Comparison of ENCODE assay signal across 1 cellular context in the genomic region with DNA sequence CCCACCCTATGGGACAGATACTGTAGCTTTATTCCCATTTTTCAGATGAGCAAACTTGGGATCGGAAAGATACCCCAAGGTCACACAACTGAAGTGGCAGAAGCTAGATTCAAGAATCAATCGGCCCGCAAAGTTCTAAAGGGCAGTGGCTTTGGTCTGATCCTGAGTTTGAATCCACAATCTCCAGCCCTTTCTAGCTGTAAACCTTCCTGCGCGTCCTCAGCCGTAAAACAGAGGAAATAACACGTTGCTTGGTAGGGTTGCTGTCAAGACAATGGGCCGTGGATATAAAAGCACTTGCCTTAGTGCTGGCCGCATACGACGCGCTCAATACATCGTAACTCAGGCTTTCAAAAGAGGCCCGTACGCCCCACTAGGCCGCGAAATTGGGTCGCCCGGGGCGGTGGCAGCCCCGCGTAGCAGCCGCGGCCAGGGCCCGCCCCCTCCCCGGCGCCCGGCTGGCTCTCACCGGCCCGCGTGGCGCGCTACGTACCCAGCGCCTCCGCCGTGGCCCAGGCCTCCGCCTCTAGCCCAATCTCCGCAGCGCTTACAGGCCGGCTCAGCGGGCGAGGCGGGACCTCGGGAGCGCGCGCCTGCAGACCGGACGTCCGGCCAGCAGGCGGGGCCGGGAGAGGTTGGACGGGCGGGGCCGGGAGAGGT.
TF ChIP-seq lines count a peak whose summit lies in the region.

A gene with protein sequence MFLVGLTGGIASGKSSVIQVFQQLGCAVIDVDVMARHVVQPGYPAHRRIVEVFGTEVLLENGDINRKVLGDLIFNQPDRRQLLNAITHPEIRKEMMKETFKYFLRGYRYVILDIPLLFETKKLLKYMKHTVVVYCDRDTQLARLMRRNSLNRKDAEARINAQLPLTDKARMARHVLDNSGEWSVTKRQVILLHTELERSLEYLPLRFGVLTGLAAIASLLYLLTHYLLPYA (minus strand): TSS at position 573 of the 660 bp plus-strand sequence. CDS start 16,747 bp downstream, outside the sequence.

TF ChIP-seq in HepG2, 621 proteins besides CTCF, POLR2A, EP300 and RAD21 (continued from another document and continues in another):
- TF ChIP-seq, protein P1, sequence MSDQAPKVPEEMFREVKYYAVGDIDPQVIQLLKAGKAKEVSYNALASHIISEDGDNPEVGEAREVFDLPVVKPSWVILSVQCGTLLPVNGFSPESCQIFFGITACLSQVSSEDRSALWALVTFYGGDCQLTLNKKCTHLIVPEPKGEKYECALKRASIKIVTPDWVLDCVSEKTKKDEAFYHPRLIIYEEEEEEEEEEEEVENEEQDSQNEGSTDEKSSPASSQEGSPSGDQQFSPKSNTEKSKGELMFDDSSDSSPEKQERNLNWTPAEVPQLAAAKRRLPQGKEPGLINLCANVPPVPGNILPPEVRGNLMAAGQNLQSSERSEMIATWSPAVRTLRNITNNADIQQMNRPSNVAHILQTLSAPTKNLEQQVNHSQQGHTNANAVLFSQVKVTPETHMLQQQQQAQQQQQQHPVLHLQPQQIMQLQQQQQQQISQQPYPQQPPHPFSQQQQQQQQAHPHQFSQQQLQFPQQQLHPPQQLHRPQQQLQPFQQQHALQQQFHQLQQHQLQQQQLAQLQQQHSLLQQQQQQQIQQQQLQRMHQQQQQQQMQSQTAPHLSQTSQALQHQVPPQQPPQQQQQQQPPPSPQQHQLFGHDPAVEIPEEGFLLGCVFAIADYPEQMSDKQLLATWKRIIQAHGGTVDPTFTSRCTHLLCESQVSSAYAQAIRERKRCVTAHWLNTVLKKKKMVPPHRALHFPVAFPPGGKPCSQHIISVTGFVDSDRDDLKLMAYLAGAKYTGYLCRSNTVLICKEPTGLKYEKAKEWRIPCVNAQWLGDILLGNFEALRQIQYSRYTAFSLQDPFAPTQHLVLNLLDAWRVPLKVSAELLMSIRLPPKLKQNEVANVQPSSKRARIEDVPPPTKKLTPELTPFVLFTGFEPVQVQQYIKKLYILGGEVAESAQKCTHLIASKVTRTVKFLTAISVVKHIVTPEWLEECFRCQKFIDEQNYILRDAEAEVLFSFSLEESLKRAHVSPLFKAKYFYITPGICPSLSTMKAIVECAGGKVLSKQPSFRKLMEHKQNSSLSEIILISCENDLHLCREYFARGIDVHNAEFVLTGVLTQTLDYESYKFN (CRISPR knock-in tag; conservative IDR thresholded peaks at IDR 0.05) = no peak
- TF ChIP-seq, protein P2, sequence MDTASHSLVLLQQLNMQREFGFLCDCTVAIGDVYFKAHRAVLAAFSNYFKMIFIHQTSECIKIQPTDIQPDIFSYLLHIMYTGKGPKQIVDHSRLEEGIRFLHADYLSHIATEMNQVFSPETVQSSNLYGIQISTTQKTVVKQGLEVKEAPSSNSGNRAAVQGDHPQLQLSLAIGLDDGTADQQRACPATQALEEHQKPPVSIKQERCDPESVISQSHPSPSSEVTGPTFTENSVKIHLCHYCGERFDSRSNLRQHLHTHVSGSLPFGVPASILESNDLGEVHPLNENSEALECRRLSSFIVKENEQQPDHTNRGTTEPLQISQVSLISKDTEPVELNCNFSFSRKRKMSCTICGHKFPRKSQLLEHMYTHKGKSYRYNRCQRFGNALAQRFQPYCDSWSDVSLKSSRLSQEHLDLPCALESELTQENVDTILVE (CRISPR knock-in tag; IDR thresholded peaks at IDR 0.05) = peak; percentile 72; the same call in 1 of the 2 replicates
- no peak for TF ChIP-seq ZSCAN9 (CRISPR knock-in tag; IDR thresholded peaks at IDR 0.05; ENCODE audit: borderline replicate concordance)
- TF ChIP-seq ZNF124 (CRISPR knock-in tag; IDR thresholded peaks at IDR 0.05) = no peak
- TF ChIP-seq CREM (IDR thresholded peaks at IDR 0.05) = no peak; the same call in 1 of the 2 replicates
- TF ChIP-seq CREM (CRISPR knock-in tag; IDR thresholded peaks at IDR 0.05) = no peak
- TF ChIP-seq, protein P3, sequence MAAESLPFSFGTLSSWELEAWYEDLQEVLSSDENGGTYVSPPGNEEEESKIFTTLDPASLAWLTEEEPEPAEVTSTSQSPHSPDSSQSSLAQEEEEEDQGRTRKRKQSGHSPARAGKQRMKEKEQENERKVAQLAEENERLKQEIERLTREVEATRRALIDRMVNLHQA (CRISPR knock-in tag; IDR thresholded peaks at IDR 0.05) = no peak
- no peak; the same call in 1 of the 2 replicates for TF ChIP-seq AHR (CRISPR knock-in tag; IDR thresholded peaks at IDR 0.05)
- TF ChIP-seq ZNF562 (CRISPR knock-in tag; IDR thresholded peaks at IDR 0.05; ENCODE audit: borderline replicate concordance) = no peak
- peak; percentile 70; the same call in 1 of the 2 replicates for TF ChIP-seq KLF12 (CRISPR knock-in tag; IDR thresholded peaks at IDR 0.05; ENCODE audit: borderline replicate concordance)
- no peak for TF ChIP-seq ZNF335 (CRISPR knock-in tag; IDR thresholded peaks at IDR 0.05)
- TF ChIP-seq THAP11 (CRISPR knock-in tag; IDR thresholded peaks at IDR 0.05) = peak; percentile 90
- no peak for TF ChIP-seq ATF7 (IDR thresholded peaks at IDR 0.05)
- TF ChIP-seq ATF7 (CRISPR knock-in tag; IDR thresholded peaks at IDR 0.05) = no peak
- TF ChIP-seq KLF13 (CRISPR knock-in tag; IDR thresholded peaks at IDR 0.05) = 0 out of 2 replicates have a peak, but pooled peaks have one; percentile 1
- no peak for TF ChIP-seq SIN3B (IDR thresholded peaks at IDR 0.05; ENCODE audit: low read length)
- TF ChIP-seq NR2F6 (IDR thresholded peaks at IDR 0.05) = no peak
- no peak for TF ChIP-seq NR2F6 (CRISPR knock-in tag; IDR thresholded peaks at IDR 0.05)
- TF ChIP-seq, protein P4, sequence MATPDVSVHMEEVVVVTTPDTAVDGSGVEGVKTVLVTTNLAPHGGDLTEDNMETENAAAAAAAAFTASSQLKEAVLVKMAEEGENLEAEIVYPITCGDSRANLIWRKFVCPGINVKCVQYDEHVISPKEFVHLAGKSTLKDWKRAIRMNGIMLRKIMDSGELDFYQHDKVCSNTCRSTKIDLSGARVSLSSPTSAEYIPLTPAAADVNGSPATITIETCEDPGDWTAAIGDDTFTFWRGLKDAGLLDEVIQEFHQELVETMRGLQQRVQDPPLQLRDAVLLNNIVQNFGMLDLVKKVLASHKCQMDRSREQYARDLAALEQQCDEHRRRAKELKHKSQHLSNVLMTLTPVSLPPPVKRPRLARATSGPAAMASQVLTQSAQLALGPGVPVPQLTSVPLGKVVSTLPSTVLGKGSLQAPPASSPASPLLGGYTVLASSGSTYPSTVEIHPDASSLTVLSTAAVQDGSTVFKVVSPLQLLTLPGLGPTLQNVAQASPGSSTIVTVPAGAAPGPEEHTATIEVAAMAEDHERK (CRISPR knock-in tag; IDR thresholded peaks at IDR 0.05; ENCODE audit: low read depth) = peak; percentile 62; the same call in 1 of the 2 replicates
- 0 out of 2 replicates have a peak, but pooled peaks have one; percentile 39 for TF ChIP-seq ZNF44 (CRISPR knock-in tag; IDR thresholded peaks at IDR 0.05)
- TF ChIP-seq, protein P5, sequence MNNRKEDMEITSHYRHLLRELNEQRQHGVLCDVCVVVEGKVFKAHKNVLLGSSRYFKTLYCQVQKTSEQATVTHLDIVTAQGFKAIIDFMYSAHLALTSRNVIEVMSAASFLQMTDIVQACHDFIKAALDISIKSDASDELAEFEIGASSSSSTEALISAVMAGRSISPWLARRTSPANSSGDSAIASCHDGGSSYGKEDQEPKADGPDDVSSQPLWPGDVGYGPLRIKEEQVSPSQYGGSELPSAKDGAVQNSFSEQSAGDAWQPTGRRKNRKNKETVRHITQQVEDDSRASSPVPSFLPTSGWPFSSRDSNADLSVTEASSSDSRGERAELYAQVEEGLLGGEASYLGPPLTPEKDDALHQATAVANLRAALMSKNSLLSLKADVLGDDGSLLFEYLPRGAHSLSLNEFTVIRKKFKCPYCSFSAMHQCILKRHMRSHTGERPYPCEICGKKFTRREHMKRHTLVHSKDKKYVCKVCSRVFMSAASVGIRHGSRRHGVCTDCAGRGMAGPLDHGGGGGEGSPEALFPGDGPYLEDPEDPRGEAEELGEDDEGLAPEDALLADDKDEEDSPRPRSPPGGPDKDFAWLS (CRISPR knock-in tag; IDR thresholded peaks at IDR 0.05; ENCODE audit: borderline replicate concordance) = no peak
- TF ChIP-seq, protein P6, sequence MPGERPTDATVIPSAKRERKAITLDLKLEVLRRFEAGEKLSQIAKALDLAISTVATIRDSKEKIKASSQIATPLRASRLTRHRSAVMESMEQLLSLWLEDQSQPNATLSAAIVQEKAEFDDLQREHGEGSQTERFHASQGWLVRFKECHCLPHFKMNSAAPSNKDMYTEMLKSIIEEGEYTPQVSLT (CRISPR knock-in tag; IDR thresholded peaks at IDR 0.05; ENCODE audit: borderline replicate concordance, low read depth) = no peak
- TF ChIP-seq, protein P7, sequence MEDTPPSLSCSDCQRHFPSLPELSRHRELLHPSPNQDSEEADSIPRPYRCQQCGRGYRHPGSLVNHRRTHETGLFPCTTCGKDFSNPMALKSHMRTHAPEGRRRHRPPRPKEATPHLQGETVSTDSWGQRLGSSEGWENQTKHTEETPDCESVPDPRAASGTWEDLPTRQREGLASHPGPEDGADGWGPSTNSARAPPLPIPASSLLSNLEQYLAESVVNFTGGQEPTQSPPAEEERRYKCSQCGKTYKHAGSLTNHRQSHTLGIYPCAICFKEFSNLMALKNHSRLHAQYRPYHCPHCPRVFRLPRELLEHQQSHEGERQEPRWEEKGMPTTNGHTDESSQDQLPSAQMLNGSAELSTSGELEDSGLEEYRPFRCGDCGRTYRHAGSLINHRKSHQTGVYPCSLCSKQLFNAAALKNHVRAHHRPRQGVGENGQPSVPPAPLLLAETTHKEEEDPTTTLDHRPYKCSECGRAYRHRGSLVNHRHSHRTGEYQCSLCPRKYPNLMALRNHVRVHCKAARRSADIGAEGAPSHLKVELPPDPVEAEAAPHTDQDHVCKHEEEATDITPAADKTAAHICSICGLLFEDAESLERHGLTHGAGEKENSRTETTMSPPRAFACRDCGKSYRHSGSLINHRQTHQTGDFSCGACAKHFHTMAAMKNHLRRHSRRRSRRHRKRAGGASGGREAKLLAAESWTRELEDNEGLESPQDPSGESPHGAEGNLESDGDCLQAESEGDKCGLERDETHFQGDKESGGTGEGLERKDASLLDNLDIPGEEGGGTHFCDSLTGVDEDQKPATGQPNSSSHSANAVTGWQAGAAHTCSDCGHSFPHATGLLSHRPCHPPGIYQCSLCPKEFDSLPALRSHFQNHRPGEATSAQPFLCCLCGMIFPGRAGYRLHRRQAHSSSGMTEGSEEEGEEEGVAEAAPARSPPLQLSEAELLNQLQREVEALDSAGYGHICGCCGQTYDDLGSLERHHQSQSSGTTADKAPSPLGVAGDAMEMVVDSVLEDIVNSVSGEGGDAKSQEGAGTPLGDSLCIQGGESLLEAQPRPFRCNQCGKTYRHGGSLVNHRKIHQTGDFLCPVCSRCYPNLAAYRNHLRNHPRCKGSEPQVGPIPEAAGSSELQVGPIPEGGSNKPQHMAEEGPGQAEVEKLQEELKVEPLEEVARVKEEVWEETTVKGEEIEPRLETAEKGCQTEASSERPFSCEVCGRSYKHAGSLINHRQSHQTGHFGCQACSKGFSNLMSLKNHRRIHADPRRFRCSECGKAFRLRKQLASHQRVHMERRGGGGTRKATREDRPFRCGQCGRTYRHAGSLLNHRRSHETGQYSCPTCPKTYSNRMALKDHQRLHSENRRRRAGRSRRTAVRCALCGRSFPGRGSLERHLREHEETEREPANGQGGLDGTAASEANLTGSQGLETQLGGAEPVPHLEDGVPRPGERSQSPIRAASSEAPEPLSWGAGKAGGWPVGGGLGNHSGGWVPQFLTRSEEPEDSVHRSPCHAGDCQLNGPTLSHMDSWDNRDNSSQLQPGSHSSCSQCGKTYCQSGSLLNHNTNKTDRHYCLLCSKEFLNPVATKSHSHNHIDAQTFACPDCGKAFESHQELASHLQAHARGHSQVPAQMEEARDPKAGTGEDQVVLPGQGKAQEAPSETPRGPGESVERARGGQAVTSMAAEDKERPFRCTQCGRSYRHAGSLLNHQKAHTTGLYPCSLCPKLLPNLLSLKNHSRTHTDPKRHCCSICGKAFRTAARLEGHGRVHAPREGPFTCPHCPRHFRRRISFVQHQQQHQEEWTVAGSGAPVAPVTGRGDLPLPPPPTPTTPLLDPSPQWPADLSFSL (CRISPR knock-in tag; IDR thresholded peaks at IDR 0.05) = no peak
- TF ChIP-seq NFIB (CRISPR knock-in tag; IDR thresholded peaks at IDR 0.05; ENCODE audit: borderline replicate concordance) = no peak
- no peak for TF ChIP-seq ZC3H4 (CRISPR knock-in tag; IDR thresholded peaks at IDR 0.05; ENCODE audit: borderline replicate concordance)
- peak; percentile 72 for TF ChIP-seq HDAC1 (CRISPR knock-in tag; IDR thresholded peaks at IDR 0.05)
- TF ChIP-seq REXO4 (CRISPR knock-in tag; IDR thresholded peaks at IDR 0.05; ENCODE audit: borderline replicate concordance) = no peak
- no peak for TF ChIP-seq HOXA5 (CRISPR knock-in tag; IDR thresholded peaks at IDR 0.05)
- TF ChIP-seq ONECUT2 (CRISPR knock-in tag; IDR thresholded peaks at IDR 0.05) = no peak
- TF ChIP-seq ZNF510 (CRISPR knock-in tag; IDR thresholded peaks at IDR 0.05; ENCODE audit: low read depth) = no peak
- TF ChIP-seq MED8 (CRISPR knock-in tag; IDR thresholded peaks at IDR 0.05; ENCODE audit: insufficient replicate concordance) = no peak
- TF ChIP-seq RFXAP (CRISPR knock-in tag; IDR thresholded peaks at IDR 0.05; ENCODE audit: borderline replicate concordance) = peak; percentile 31; the same call in 1 of the 2 replicates
- TF ChIP-seq ZNF605 (CRISPR knock-in tag; IDR thresholded peaks at IDR 0.05) = 0 out of 2 replicates have a peak, but pooled peaks have one; percentile 45
- no peak; the same call in 1 of the 2 replicates for TF ChIP-seq RORA (CRISPR knock-in tag; IDR thresholded peaks at IDR 0.05)
- TF ChIP-seq, protein P8, sequence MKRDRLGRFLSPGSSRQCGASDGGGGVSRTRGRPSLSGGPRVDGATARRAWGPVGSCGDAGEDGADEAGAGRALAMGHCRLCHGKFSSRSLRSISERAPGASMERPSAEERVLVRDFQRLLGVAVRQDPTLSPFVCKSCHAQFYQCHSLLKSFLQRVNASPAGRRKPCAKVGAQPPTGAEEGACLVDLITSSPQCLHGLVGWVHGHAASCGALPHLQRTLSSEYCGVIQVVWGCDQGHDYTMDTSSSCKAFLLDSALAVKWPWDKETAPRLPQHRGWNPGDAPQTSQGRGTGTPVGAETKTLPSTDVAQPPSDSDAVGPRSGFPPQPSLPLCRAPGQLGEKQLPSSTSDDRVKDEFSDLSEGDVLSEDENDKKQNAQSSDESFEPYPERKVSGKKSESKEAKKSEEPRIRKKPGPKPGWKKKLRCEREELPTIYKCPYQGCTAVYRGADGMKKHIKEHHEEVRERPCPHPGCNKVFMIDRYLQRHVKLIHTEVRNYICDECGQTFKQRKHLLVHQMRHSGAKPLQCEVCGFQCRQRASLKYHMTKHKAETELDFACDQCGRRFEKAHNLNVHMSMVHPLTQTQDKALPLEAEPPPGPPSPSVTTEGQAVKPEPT (CRISPR knock-in tag; IDR thresholded peaks at IDR 0.05; ENCODE audit: low read depth) = peak; percentile 61; the same call in 1 of the 2 replicates
